18 cellular contexts compared by ENCODE assay signal in the genomic region with DNA sequence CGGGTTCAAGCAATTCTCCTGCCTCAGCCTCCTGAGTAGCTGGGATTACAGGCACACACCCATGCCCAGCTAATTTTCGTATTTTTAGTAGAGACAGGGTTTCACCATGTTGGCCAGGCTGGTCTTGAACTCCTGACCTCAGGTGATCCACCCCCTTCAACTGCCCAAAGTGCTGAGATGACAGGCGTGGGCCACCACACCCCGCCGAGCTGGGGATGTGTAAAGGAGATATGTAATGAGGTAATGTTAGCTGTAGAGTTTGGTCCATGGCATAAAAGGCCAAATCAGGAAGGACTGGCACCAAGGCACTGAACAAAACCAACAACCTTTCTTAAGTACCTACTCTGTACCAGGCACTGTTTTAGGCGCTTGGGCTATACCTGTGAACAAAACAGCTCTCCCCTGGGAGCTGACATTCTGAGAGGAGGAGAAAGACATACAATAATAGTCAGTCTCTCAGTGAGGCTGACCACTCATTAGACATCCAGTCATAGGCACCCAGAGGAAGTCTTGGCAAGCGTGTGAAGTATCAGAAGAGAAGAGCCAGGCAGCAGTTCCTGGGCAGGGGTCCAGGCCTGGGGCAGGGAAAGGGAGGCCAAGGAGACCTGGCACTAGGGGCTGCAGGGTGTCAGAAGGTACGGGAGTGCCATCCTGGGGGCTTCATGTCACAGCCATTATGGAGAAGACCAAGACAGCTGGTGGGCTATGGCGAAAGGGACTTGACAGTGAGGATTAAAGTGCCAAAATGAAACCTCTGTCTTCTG.
"Had no signal": no experiment of that assay in that cellular context is flagged by ENCODE, and none has a peak within 500 bp of the region (broad histone marks: within the 10 kb centered on the region; RNA-seq: fewer than 3 reads in every experiment).

No MANE protein-coding gene starts in this region.

- H3K27ac ChIP-seq: dorsolateral prefrontal cortex, gastrocnemius medialis, neutrophil, testis, transverse colon had no signal

- H3K36me3 ChIP-seq: gastrocnemius medialis, neutrophil, transverse colon had no signal

- H3K4me3 Mint-ChIP-seq: immature natural killer cell; naive B cell; nephron progenitor cell; stimulated activated naive B cell treated with anti-CD40 and anti-IgM and Interleukin-4, amounts not matched to agents 10 μg/mL and 1 μg/mL and 100 μg/mL, for 72 hours; stimulated activated naive CD8-positive, alpha-beta T cell treated with anti-CD3 and anti-CD28 coated beads, Interleukin-15, amount 100 ng/mL, for 72 hours had no signal

- DNase-seq: central memory CD4-positive, alpha-beta T cell; cortex of kidney; dorsolateral prefrontal cortex; effector CD8-positive, alpha-beta T cell; gastrocnemius medialis; immature natural killer cell; mesendoderm; naive B cell; nephron progenitor cell; posterior cingulate gyrus; stimulated activated CD4-positive, alpha-beta T cell treated with anti-CD3 and anti-CD28 coated beads, Interleukin-4, amount 100 ng/mL, for 1 hour; stimulated activated naive B cell treated with anti-CD40 and anti-IgM and Interleukin-4, amounts not matched to agents 10 μg/mL and 1 μg/mL and 100 μg/mL, for 72 hours; stimulated activated naive CD8-positive, alpha-beta T cell treated with anti-CD3 and anti-CD28 coated beads, Interleukin-15, amount 100 ng/mL, for 72 hours; testis; transverse colon had no signal

- H3K36me3 Mint-ChIP-seq: immature natural killer cell; stimulated activated naive B cell treated with anti-CD40 and anti-IgM and Interleukin-4, amounts not matched to agents 10 μg/mL and 1 μg/mL and 100 μg/mL, for 72 hours had no signal

- H3K4me1 Mint-ChIP-seq: immature natural killer cell; stimulated activated naive CD8-positive, alpha-beta T cell treated with anti-CD3 and anti-CD28 coated beads, Interleukin-15, amount 100 ng/mL, for 72 hours had no signal

- H3K27ac Mint-ChIP-seq: immature natural killer cell; stimulated activated naive B cell treated with anti-CD40 and anti-IgM and Interleukin-4, amounts not matched to agents 10 μg/mL and 1 μg/mL and 100 μg/mL, for 72 hours had no signal

- H3K9me3 ChIP-seq: gastrocnemius medialis, neutrophil, testis, transverse colon had no signal

- H3K27me3 ChIP-seq: gastrocnemius medialis, neutrophil, testis, transverse colon had no signal

- H3K4me1 ChIP-seq: testis, transverse colon had no signal

- ATAC-seq: esophagus mucosa; gastrocnemius medialis; stimulated activated naive B cell treated with anti-CD40 and anti-IgM and Interleukin-4, amounts not matched to agents 10 μg/mL and 1 μg/mL and 100 μg/mL, for 72 hours; stimulated activated naive CD8-positive, alpha-beta T cell treated with anti-CD3 and anti-CD28 coated beads, Interleukin-15, amount 100 ng/mL, for 72 hours had no signal

- H3K4me3 ChIP-seq: dorsolateral prefrontal cortex, gastrocnemius medialis, smooth muscle cell, testis, transverse colon had no signal

- H3K9me3 Mint-ChIP-seq: immature natural killer cell; nephron progenitor cell; stimulated activated naive B cell treated with anti-CD40 and anti-IgM and Interleukin-4, amounts not matched to agents 10 μg/mL and 1 μg/mL and 100 μg/mL, for 72 hours; stimulated activated naive CD8-positive, alpha-beta T cell treated with anti-CD3 and anti-CD28 coated beads, Interleukin-15, amount 100 ng/mL, for 72 hours had no signal
